ENCODE assay signal across 30 cellular contexts in the genomic region with DNA sequence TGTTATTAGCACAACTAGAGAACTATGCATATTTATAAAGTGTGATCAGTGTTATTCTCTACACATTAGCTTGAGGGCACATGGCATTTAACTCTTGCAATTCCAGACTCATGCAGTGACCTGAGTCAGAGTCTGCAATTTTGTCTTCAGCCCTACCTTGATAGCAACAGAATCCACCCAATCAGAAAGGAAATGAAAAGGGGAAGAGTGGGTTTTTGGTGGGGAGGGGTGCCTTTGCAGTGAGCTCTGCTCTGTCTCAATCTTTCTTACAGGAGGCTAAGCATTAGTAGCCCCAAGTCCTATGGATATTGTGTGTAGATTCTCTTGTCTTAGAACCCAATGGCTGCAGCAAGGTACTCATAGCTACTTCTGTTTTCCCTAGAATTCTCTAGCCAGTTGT.
"Had no signal": no experiment of that assay in that cellular context is flagged by ENCODE, and none has a peak within 500 bp of the region (broad histone marks: within the 10 kb centered on the region; RNA-seq: fewer than 3 reads in every experiment).

No MANE protein-coding gene starts in this region.

- H3K9me3 ChIP-seq: ascending aorta, esophagus muscularis mucosa, gastrocnemius medialis, heart left ventricle had no signal

- H3K4me1 Mint-ChIP-seq: activated CD4-positive, alpha-beta memory T cell treated with anti-CD3 and anti-CD28 coated beads, Interleukin-2, amount 10 ng/mL, durations not matched to agents 7 days and 5 days; activated CD4-positive, alpha-beta T cell treated with anti-CD3 and anti-CD28 coated beads, Interleukin-2, amount 10 ng/mL, durations not matched to agents 7 days and 5 days; activated naive CD4-positive, alpha-beta T cell treated with anti-CD3 and anti-CD28 coated beads, Interleukin-2, amount 10 ng/mL, durations not matched to agents 7 days and 5 days; activated naive CD8-positive, alpha-beta T cell treated with anti-CD3 and anti-CD28 coated beads, Interleukin-2, amount 10 ng/mL, durations not matched to agents 7 days and 5 days; central memory CD8-positive, alpha-beta T cell had no signal

- ATAC-seq: activated naive CD4-positive, alpha-beta T cell treated with anti-CD3 and anti-CD28 coated beads, Interleukin-2, amount 50 U/mL, for 72 hours; activated T-cell treated with anti-CD3 and anti-CD28 coated beads, Interleukin-2, amount 50 U/mL, for 72 hours; effector memory CD8-positive, alpha-beta T cell; foreskin keratinocyte; gastrocnemius medialis; heart left ventricle; WTC11 had no signal

- H3K4me3 ChIP-seq: ascending aorta, coronary artery, dorsolateral prefrontal cortex, esophagus muscularis mucosa, gastrocnemius medialis, heart left ventricle had no signal

- H3K27ac ChIP-seq: ascending aorta, coronary artery, dorsolateral prefrontal cortex, esophagus muscularis mucosa, foreskin keratinocyte, gastrocnemius medialis, heart left ventricle, VCaP had no signal

- H3K27ac Mint-ChIP-seq: activated CD4-positive, alpha-beta memory T cell treated with anti-CD3 and anti-CD28 coated beads, Interleukin-2, amount 10 ng/mL, durations not matched to agents 7 days and 5 days; activated CD4-positive, alpha-beta T cell treated with anti-CD3 and anti-CD28 coated beads, Interleukin-2, amount 10 ng/mL, durations not matched to agents 7 days and 5 days; activated naive CD4-positive, alpha-beta T cell treated with anti-CD3 and anti-CD28 coated beads, Interleukin-2, amount 10 ng/mL, durations not matched to agents 7 days and 5 days; activated naive CD4-positive, alpha-beta T cell treated with anti-CD3 and anti-CD28 coated beads, Interleukin-2, amount 50 U/mL, for 72 hours; activated naive CD8-positive, alpha-beta T cell treated with anti-CD3 and anti-CD28 coated beads, Interleukin-2, amount 10 ng/mL, durations not matched to agents 7 days and 5 days; activated T-cell treated with anti-CD3 and anti-CD28 coated beads, Interleukin-2, amount 50 U/mL, for 24 hours; activated T-cell treated with anti-CD3 and anti-CD28 coated beads, Interleukin-2, amount 50 U/mL, for 72 hours; brain; dendritic cell treated with granulocyte-macrophage colony-stimulating factor and Interleukin-4, amounts not matched to agents 40 ng/mL and 50 ng/mL, for 4 days; effector memory CD8-positive, alpha-beta T cell; WTC11 had no signal

- H3K27me3 ChIP-seq: ascending aorta, esophagus muscularis mucosa, gastrocnemius medialis, heart left ventricle had no signal

- H3K4me3 Mint-ChIP-seq: activated CD4-positive, alpha-beta memory T cell treated with anti-CD3 and anti-CD28 coated beads, Interleukin-2, amount 10 ng/mL, durations not matched to agents 7 days and 5 days; activated CD4-positive, alpha-beta T cell treated with anti-CD3 and anti-CD28 coated beads, Interleukin-2, amount 10 ng/mL, durations not matched to agents 7 days and 5 days; activated naive CD4-positive, alpha-beta T cell treated with anti-CD3 and anti-CD28 coated beads, Interleukin-2, amount 10 ng/mL, durations not matched to agents 7 days and 5 days; activated naive CD8-positive, alpha-beta T cell treated with anti-CD3 and anti-CD28 coated beads, Interleukin-2, amount 10 ng/mL, durations not matched to agents 7 days and 5 days; activated T-cell treated with anti-CD3 and anti-CD28 coated beads, Interleukin-2, amount 50 U/mL, for 24 hours; activated T-cell treated with anti-CD3 and anti-CD28 coated beads, Interleukin-2, amount 50 U/mL, for 72 hours; brain; central memory CD8-positive, alpha-beta T cell; dendritic cell treated with granulocyte-macrophage colony-stimulating factor and Interleukin-4, amounts not matched to agents 40 ng/mL and 50 ng/mL, for 4 days; effector memory CD8-positive, alpha-beta T cell; WTC11 had no signal

- H3K36me3 ChIP-seq: ascending aorta, esophagus muscularis mucosa, gastrocnemius medialis, heart left ventricle had no signal

- H3K36me3 Mint-ChIP-seq: activated naive CD4-positive, alpha-beta T cell treated with anti-CD3 and anti-CD28 coated beads, Interleukin-2, amount 10 ng/mL, durations not matched to agents 7 days and 5 days; activated naive CD4-positive, alpha-beta T cell treated with anti-CD3 and anti-CD28 coated beads, Interleukin-2, amount 50 U/mL, for 72 hours; activated naive CD8-positive, alpha-beta T cell treated with anti-CD3 and anti-CD28 coated beads, Interleukin-2, amount 10 ng/mL, durations not matched to agents 7 days and 5 days; brain; WTC11 had no signal

- DNase-seq: activated CD4-positive, alpha-beta memory T cell treated with anti-CD3 and anti-CD28 coated beads, Interleukin-2, amount 10 ng/mL, durations not matched to agents 7 days and 5 days; activated CD4-positive, alpha-beta T cell treated with anti-CD3 and anti-CD28 coated beads for 1 hour; activated CD4-positive, alpha-beta T cell treated with anti-CD3 and anti-CD28 coated beads for 4 hours; activated CD4-positive, alpha-beta T cell treated with anti-CD3 and anti-CD28 coated beads, Interleukin-2, amount 10 ng/mL, durations not matched to agents 7 days and 5 days; activated CD4-positive, alpha-beta T cell treated with anti-CD3 and anti-CD28 coated beads, Interleukin-2, amount 50 U/mL, for 4 hours; activated CD8-positive, alpha-beta memory T cell treated with anti-CD3 and anti-CD28 coated beads, Interleukin-2, amount 50 U/mL, for 48 hours; activated gamma-delta T cell; activated naive CD4-positive, alpha-beta T cell; activated naive CD4-positive, alpha-beta T cell treated with anti-CD3 and anti-CD28 coated beads, Interleukin-2, amount 10 ng/mL, durations not matched to agents 7 days and 5 days; activated naive CD8-positive, alpha-beta T cell treated with anti-CD3 and anti-CD28 coated beads, Interleukin-2, amount 10 ng/mL, durations not matched to agents 7 days and 5 days; activated T-cell treated with anti-CD3 and anti-CD28 coated beads for 4 hours; activated T-cell treated with anti-CD3 and anti-CD28 coated beads, Interleukin-2, amount 50 U/mL, for 24 hours; activated T-cell treated with anti-CD3 and anti-CD28 coated beads, Interleukin-2, amount 50 U/mL, for 72 hours; dorsolateral prefrontal cortex; effector memory CD8-positive, alpha-beta T cell; erythroblast; foreskin keratinocyte; gastrocnemius medialis; glutamatergic neuron; heart left ventricle; T-helper 2 cell had no signal

- H3K9me3 Mint-ChIP-seq: activated CD4-positive, alpha-beta memory T cell treated with anti-CD3 and anti-CD28 coated beads, Interleukin-2, amount 10 ng/mL, durations not matched to agents 7 days and 5 days; activated CD4-positive, alpha-beta T cell treated with anti-CD3 and anti-CD28 coated beads, Interleukin-2, amount 10 ng/mL, durations not matched to agents 7 days and 5 days; activated naive CD4-positive, alpha-beta T cell treated with anti-CD3 and anti-CD28 coated beads, Interleukin-2, amount 10 ng/mL, durations not matched to agents 7 days and 5 days; activated naive CD8-positive, alpha-beta T cell treated with anti-CD3 and anti-CD28 coated beads, Interleukin-2, amount 10 ng/mL, durations not matched to agents 7 days and 5 days; activated T-cell treated with anti-CD3 and anti-CD28 coated beads, Interleukin-2, amount 50 U/mL, for 24 hours; brain; dendritic cell treated with granulocyte-macrophage colony-stimulating factor and Interleukin-4, amounts not matched to agents 40 ng/mL and 50 ng/mL, for 4 days had no signal

- H3K4me1 ChIP-seq: ascending aorta, esophagus muscularis mucosa, foreskin keratinocyte, gastrocnemius medialis, heart left ventricle had no signal

- H3K27me3 Mint-ChIP-seq: activated CD4-positive, alpha-beta memory T cell treated with anti-CD3 and anti-CD28 coated beads, Interleukin-2, amount 10 ng/mL, durations not matched to agents 7 days and 5 days; activated naive CD4-positive, alpha-beta T cell treated with anti-CD3 and anti-CD28 coated beads, Interleukin-2, amount 10 ng/mL, durations not matched to agents 7 days and 5 days; activated naive CD8-positive, alpha-beta T cell treated with anti-CD3 and anti-CD28 coated beads, Interleukin-2, amount 10 ng/mL, durations not matched to agents 7 days and 5 days; activated T-cell treated with anti-CD3 and anti-CD28 coated beads, Interleukin-2, amount 50 U/mL, for 24 hours; brain; central memory CD8-positive, alpha-beta T cell; dendritic cell treated with granulocyte-macrophage colony-stimulating factor and Interleukin-4, amounts not matched to agents 40 ng/mL and 50 ng/mL, for 4 days had no signal
